In the genomic region with DNA sequence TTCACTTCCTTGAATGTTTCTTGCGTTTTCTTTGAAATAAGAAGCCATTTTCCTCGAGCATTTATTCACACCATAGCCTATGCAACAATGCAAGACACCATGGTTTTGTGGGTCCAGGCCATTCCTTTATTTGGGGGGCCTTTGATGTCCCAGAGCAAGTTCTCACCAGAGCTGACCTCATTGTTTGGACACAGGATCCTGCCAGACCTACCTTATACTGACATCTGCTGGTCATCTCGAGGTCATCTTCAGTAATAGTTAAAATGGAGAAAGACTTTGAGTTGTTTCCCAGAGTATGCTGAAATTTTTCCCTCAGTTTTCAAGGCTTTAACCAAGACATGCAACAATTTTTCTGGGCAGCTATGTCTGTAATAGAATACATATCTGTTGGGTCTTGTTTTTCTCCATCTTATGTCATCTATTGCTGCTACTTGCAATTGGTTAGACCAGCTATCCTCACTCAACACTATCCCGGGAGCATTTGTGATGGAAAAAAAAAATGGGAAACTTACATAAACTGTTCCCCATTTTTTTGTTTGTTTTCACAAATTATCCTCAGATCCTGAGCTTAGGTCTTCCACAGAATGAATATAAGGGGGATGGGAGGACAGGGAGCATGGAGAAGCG, we compare ENCODE assay signal across 9 cellular contexts. TPM values are rescaled to one million over a fixed set of nuclear protein-coding genes. Genes with fewer than 3 reads are reported as not detected.
DNase-seq lines count a peak whose midpoint lies in the region; ATAC-seq and TF ChIP-seq lines count a peak whose summit lies in the region.
"Had no signal": no experiment of that assay in that cellular context is flagged by ENCODE, and none has a peak within 500 bp of the region (broad histone marks: within the 10 kb centered on the region; RNA-seq: fewer than 3 reads in every experiment).

No MANE protein-coding gene starts in this region.

- no peak overlapping the region for H3K27ac Mint-ChIP-seq in natural killer cell

- DNase-seq in GM04504 (ENCODE audit: low read depth) = peak; percentile 22
- DNase-seq in LoVo (ENCODE audit: low spot score) = peak; percentile 39
- DNase-seq in ascending aorta (ENCODE audit: low spot score in 2 of 2) = no peak
- peak; percentile 51 for DNase-seq in kidney glomerular epithelial cell (lab: John Stamatoyannopoulos, UW)
- DNase-seq in natural killer cell = no peak

- no peak for ATAC-seq in GM18517 (IDR thresholded peaks at IDR 0.05; ENCODE audit: unreplicated experiment)
- ATAC-seq in natural killer cell = no peak
- ATAC-seq in GM21423 (IDR thresholded peaks at IDR 0.05; ENCODE audit: unreplicated experiment) = no peak
- no peak for ATAC-seq in HG03159 (IDR thresholded peaks at IDR 0.05; ENCODE audit: unreplicated experiment)

- intact Hi-C loops in ascending aorta (cut with DNase I) (loop anchor here (1.0 kb wide), 1 partner anchor 13 kb away; no protein-coding TSS in a partner anchor), natural killer cell (cut with micrococcal nuclease) (no loop called here)

- no peak overlapping the region for H3K4me3 ChIP-seq in ascending aorta
- H3K4me3 ChIP-seq: SJCRH30 had no signal

- H3K9me3 Mint-ChIP-seq in natural killer cell = no peaks in the 10 kb centered on the region

- peaks cover 5 to 16% of the 10 kb centered on the region in 2 donors for H3K27me3 Mint-ChIP-seq in natural killer cell (ENCODE audit: low read depth in 2 of 2)

- H3K36me3 ChIP-seq in ascending aorta = no peaks in the 10 kb centered on the region
- H3K36me3 ChIP-seq: SJCRH30 had no signal

- H3K36me3 Mint-ChIP-seq in natural killer cell = no peaks in the 10 kb centered on the region

- H3K4me3 Mint-ChIP-seq in natural killer cell = no peak overlapping the region

- H3K27ac ChIP-seq in ascending aorta = no peak overlapping the region
- H3K27ac ChIP-seq: SJCRH30 had no signal

- no peaks in the 10 kb centered on the region for H3K4me1 Mint-ChIP-seq in natural killer cell

- no peaks in the 10 kb centered on the region for H3K27me3 ChIP-seq in ascending aorta
- H3K27me3 ChIP-seq: SJCRH30 had no signal

- TF ChIP-seq CTCF in ascending aorta (IDR thresholded peaks at IDR 0.05) = peak in 2 of 3 experiments; percentile 27 to 40
- no peak for TF ChIP-seq CTCF in natural killer cell (IDR thresholded peaks at IDR 0.05)

- H3K9me3 ChIP-seq in ascending aorta = no peaks in the 10 kb centered on the region
- H3K9me3 ChIP-seq: SJCRH30 had no signal

- no peaks in the 10 kb centered on the region for H3K4me1 ChIP-seq in ascending aorta
- H3K4me1 ChIP-seq: SJCRH30 had no signal

RNA-seq across cellular contexts. Expression of a gene that starts 34.0 kb away (rescaled TPM):
- total RNA-seq in ascending aorta = 151 TPM
- total RNA-seq in natural killer cell = 10 to 100 TPM in 1 of 3 donors, under 1 TPM in 2; 0.12 to 10.3 (median 0.29) TPM
- total RNA-seq: SJCRH30 had no signal

Comparison
In these comparisons a context has a peak if more than half of its experiments do, and no peak if none do; other contexts are left out.
1. DNase-seq: peak in GM04504 (single experiment), LoVo (single experiment) and kidney glomerular epithelial cell (single experiment); none in ascending aorta (0 of 2) and natural killer cell (single experiment).
2. RNA of a gene that starts 34.0 kb away (total RNA-seq): 151 TPM in ascending aorta (single experiment); 0.12 to 10.3 TPM in natural killer cell; every median in the first group is over 10 times any median in the second.